In genomic region chr1:229643996-229644748, GRCh38 we compare ENCODE assay signal across 14 cellular contexts. TPM values are rescaled to one million over a fixed set of nuclear protein-coding genes. Genes with fewer than 3 reads are reported as not detected.
A peak's percentile ranks its signal among the peaks of the same experiment; 100 is the strongest.
DNase-seq lines count a peak whose midpoint lies in the region; ATAC-seq and TF ChIP-seq lines count a peak whose summit lies in the region.
"Had no signal": no experiment of that assay in that cellular context is flagged by ENCODE, and none has a peak within 500 bp of the region (broad histone marks: within the 10 kb centered on the region; RNA-seq: fewer than 3 reads in every experiment).

No MANE protein-coding gene starts in this region.

- no peak overlapping the region for H3K4me3 ChIP-seq in BLaER1 treated with 17β-estradiol and CSF1 and Interleukin-3, amounts not matched to agents 10 nM and 100 nM
- H3K4me3 ChIP-seq in breast epithelium: no peak overlapping the region

- no peaks in the 10 kb centered on the region for H3K9me3 ChIP-seq in BLaER1 treated with 17β-estradiol and CSF1 and Interleukin-3, amounts not matched to agents 10 nM and 100 nM (replicated peaks in 1 of 11)
- no peaks in the 10 kb centered on the region for H3K9me3 ChIP-seq in breast epithelium

- TF ChIP-seq CTCF in breast epithelium (IDR thresholded peaks at IDR 0.05): no peak

- ATAC-seq in GM21360 (IDR thresholded peaks at IDR 0.05; ENCODE audit: unreplicated experiment) (peak; percentile 76), GM18867 (IDR thresholded peaks at IDR 0.05; ENCODE audit: unreplicated experiment) (no peak), HG03097 (IDR thresholded peaks at IDR 0.05; ENCODE audit: low FRiP score, unreplicated experiment) (no peak)

- intact Hi-C loops in breast epithelium (cut with DNase I; ENCODE audit: low total_unique reads): no loop called here

- peak overlapping the region; percentile 44 to 75 (median 60) for H3K4me2 ChIP-seq in BLaER1 treated with 17β-estradiol and CSF1 and Interleukin-3, amounts not matched to agents 10 nM and 100 nM

- DNase-seq in MV-4-11 (lab: John Stamatoyannopoulos, UW) (peak; percentile 68), iris pigment epithelial cell (ENCODE audit: low read depth) (peak; percentile 57), breast epithelium (ENCODE audit: low spot score in 2 of 2) (no peak), cerebellum (ENCODE audit: low spot score) (no peak)
- DNase-seq: activated CD8-positive, alpha-beta memory T cell treated with anti-CD3 and anti-CD28 coated beads for 24 hours; amygdala; MM.1S; NCI-H524; small intestine; SW 1271 had no signal

- peaks cover 48 to 100% (median 98%) of the 10 kb centered on the region in 11 experiments for H3K36me3 ChIP-seq in BLaER1 treated with 17β-estradiol and CSF1 and Interleukin-3, amounts not matched to agents 10 nM and 100 nM
- peaks cover 5% of the 10 kb centered on the region for H3K36me3 ChIP-seq in breast epithelium

- peaks cover 16 to 46% (median 36%) of the 10 kb centered on the region in 10 experiments for H3K4me1 ChIP-seq in BLaER1 treated with 17β-estradiol and CSF1 and Interleukin-3, amounts not matched to agents 10 nM and 100 nM
- H3K4me1 ChIP-seq in breast epithelium: no peaks in the 10 kb centered on the region

- no peak for TF ChIP-seq POLR2A in breast epithelium (IDR thresholded peaks at IDR 0.05)

- H4K20me1 ChIP-seq in BLaER1 treated with 17β-estradiol and CSF1 and Interleukin-3, amounts not matched to agents 10 nM and 100 nM: peaks cover 0 to 100% (median 82%) of the 10 kb centered on the region in 11 experiments; a peak in 18 of 22 replicates

- no peaks in the 10 kb centered on the region for H3K27me3 ChIP-seq in BLaER1 treated with 17β-estradiol and CSF1 and Interleukin-3, amounts not matched to agents 10 nM and 100 nM
- H3K27me3 ChIP-seq in breast epithelium: no peaks in the 10 kb centered on the region

- H3K9ac ChIP-seq in BLaER1 treated with 17β-estradiol and CSF1 and Interleukin-3, amounts not matched to agents 10 nM and 100 nM: no peak overlapping the region

- no peak overlapping the region; a peak in 1 of 22 replicates for H3K27ac ChIP-seq in BLaER1 treated with 17β-estradiol and CSF1 and Interleukin-3, amounts not matched to agents 10 nM and 100 nM
- no peak overlapping the region for H3K27ac ChIP-seq in breast epithelium

RNA-seq across cellular contexts. Expression of gene URB2, which starts 18.1 kb away (rescaled TPM):
- total RNA-seq in breast epithelium: 10 to 100 TPM in 2 of 3 donors, 1 to 10 TPM in 1; 9.3 to 14.1 (median 12.7) TPM
- 12.5 TPM for total RNA-seq in cerebellum

RNA-seq across cellular contexts. Expression of gene TAF5L, which starts 18.2 kb away (rescaled TPM):
- 10 to 100 TPM; 15.4 to 18.3 (median 16.3) TPM for total RNA-seq in breast epithelium
- 22.7 TPM for total RNA-seq in cerebellum

Comparison
In these comparisons a context has a peak if more than half of its experiments do, and no peak if none do; other contexts are left out.
1. DNase-seq: peak in MV-4-11 (single experiment) and iris pigment epithelial cell (single experiment); none in breast epithelium (0 of 2) and cerebellum (single experiment).